ENCODE assay signal across 28 cellular contexts in the genomic region with DNA sequence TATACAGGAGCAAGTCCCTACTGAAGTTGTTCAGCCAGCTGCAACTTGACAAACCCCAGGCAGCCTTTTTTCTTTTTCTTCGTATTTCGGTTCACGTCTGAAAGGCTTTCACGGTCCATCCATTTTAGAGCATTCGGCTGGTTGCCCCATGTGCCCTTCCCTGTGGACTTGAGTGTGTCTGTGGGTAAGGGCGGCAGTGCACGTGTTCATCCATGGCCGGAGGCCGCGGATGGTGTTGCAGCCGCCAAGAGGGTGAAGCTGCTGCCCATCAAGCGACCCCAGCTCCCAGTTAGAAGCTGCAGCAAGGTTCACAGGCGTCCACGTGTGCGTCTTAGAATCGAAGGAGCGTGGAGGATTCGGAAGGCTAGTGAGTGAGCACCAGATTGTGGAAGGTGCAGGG.
"Had no signal": no experiment of that assay in that cellular context is flagged by ENCODE, and none has a peak within 500 bp of the region (broad histone marks: within the 10 kb centered on the region; RNA-seq: fewer than 3 reads in every experiment).

No MANE protein-coding gene starts in this region.

- H3K4me2 ChIP-seq: neural progenitor cell, SK-N-SH had no signal

- H3K9ac ChIP-seq: neural progenitor cell, SK-N-SH had no signal

- H3K4me3 ChIP-seq: breast epithelium, coronary artery, dorsolateral prefrontal cortex, gastroesophageal sphincter, neural progenitor cell, right lobe of liver, stomach, thyroid gland, upper lobe of left lung had no signal

- H3K27me3 Mint-ChIP-seq: activated CD8-positive, alpha-beta memory T cell treated with anti-CD3 and anti-CD28 coated beads, Interleukin-2, amount 10 ng/mL, durations not matched to agents 7 days and 5 days; memory B cell; stimulated activated naive B cell treated with anti-CD40 and anti-IgM and Interleukin-4, amounts not matched to agents 10 μg/mL and 1 μg/mL and 100 μg/mL, for 72 hours had no signal

- H3K27me3 ChIP-seq: breast epithelium, dorsolateral prefrontal cortex, gastroesophageal sphincter, neural progenitor cell, right lobe of liver, stomach, thyroid gland, upper lobe of left lung had no signal

- H3K27ac Mint-ChIP-seq: activated CD8-positive, alpha-beta T cell treated with anti-CD3 and anti-CD28 coated beads, Interleukin-2, amount 10 ng/mL, durations not matched to agents 7 days and 5 days; memory B cell; stimulated activated naive B cell treated with anti-CD40 and anti-IgM and Interleukin-4, amounts not matched to agents 10 μg/mL and 1 μg/mL and 100 μg/mL, for 72 hours had no signal

- H3K4me1 ChIP-seq: breast epithelium, neural progenitor cell, right lobe of liver had no signal

- H3K4me1 Mint-ChIP-seq: memory B cell had no signal

- H3K36me3 ChIP-seq: neural progenitor cell had no signal

- H3K4me3 Mint-ChIP-seq: activated CD8-positive, alpha-beta memory T cell treated with anti-CD3 and anti-CD28 coated beads, Interleukin-2, amount 10 ng/mL, durations not matched to agents 7 days and 5 days; activated CD8-positive, alpha-beta T cell treated with anti-CD3 and anti-CD28 coated beads, Interleukin-2, amount 10 ng/mL, durations not matched to agents 7 days and 5 days; immature natural killer cell; memory B cell; natural killer cell; neural progenitor cell; stimulated activated naive B cell treated with anti-CD40 and anti-IgM and Interleukin-4, amounts not matched to agents 10 μg/mL and 1 μg/mL and 100 μg/mL, for 72 hours had no signal

- H3K9me3 Mint-ChIP-seq: immature natural killer cell; memory B cell; natural killer cell; neural progenitor cell; stimulated activated naive B cell treated with anti-CD40 and anti-IgM and Interleukin-4, amounts not matched to agents 10 μg/mL and 1 μg/mL and 100 μg/mL, for 72 hours had no signal

- FAIRE-seq: kidney, small intestine had no signal

- H3K27ac ChIP-seq: breast epithelium, coronary artery, dorsolateral prefrontal cortex, gastroesophageal sphincter, neural progenitor cell, right lobe of liver, stomach, thyroid gland, upper lobe of left lung had no signal

- ATAC-seq: activated CD8-positive, alpha-beta memory T cell treated with anti-CD3 and anti-CD28 coated beads, Interleukin-2, amount 10 ng/mL, durations not matched to agents 7 days and 5 days; activated CD8-positive, alpha-beta T cell treated with anti-CD3 and anti-CD28 coated beads, Interleukin-2, amount 10 ng/mL, durations not matched to agents 7 days and 5 days; gastroesophageal sphincter; left colon; natural killer cell; right lobe of liver; stimulated activated naive B cell treated with anti-CD40 and anti-IgM and Interleukin-4, amounts not matched to agents 10 μg/mL and 1 μg/mL and 100 μg/mL, for 72 hours had no signal

- DNase-seq: activated CD4-positive, alpha-beta T cell treated with anti-CD3 and anti-CD28 coated beads for 1 hour; activated CD8-positive, alpha-beta memory T cell treated with anti-CD3 and anti-CD28 coated beads, Interleukin-2, amount 10 ng/mL, durations not matched to agents 7 days and 5 days; activated CD8-positive, alpha-beta T cell treated with anti-CD3 and anti-CD28 coated beads, Interleukin-2, amount 10 ng/mL, durations not matched to agents 7 days and 5 days; activated gamma-delta T cell; activated naive CD4-positive, alpha-beta T cell treated with anti-CD3 and anti-CD28 coated beads, Interleukin-2, amount 50 U/mL, for 16 hours; cerebellar nuclear complex; dorsolateral prefrontal cortex; effector memory CD4-positive, alpha-beta T cell; hippocampal formation; immature natural killer cell; kidney; left colon; natural killer cell; posterior cingulate gyrus; SK-N-SH; small intestine; stimulated activated CD4-positive, alpha-beta T cell treated with anti-CD3 and anti-CD28 coated beads, Interleukin-1b, Interleukin-23, amount 100 ng/mL, for 48 hours; stimulated activated naive B cell treated with anti-CD40 and anti-IgM and Interleukin-4, amounts not matched to agents 10 μg/mL and 1 μg/mL and 100 μg/mL, for 72 hours; stomach; T-helper 2 cell; thyroid gland; upper lobe of left lung had no signal

- H3K9me3 ChIP-seq: breast epithelium, gastroesophageal sphincter, right lobe of liver, SK-N-SH, stomach, thyroid gland, upper lobe of left lung had no signal
